In the genomic region with DNA sequence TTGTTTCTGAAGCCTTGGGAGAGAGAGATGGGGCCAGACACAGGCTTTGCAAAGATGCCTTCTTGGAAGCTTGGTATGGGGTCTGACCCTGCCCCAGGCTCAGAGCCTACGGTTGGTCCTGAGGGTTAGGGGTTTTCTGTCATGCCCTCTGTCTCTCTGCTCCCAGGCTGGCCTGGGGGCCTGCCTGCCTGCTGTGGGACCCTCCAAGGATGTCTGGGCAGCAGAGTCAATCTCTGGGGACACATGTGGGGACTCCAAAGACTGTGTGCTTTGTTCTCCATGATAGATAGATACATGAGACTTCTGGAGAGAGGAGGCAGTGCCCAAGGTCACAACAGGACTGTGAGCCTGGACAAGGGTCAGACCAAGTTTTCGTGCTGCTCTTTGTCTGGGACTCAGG, we compare ENCODE assay signal across 24 cellular contexts.
DNase-seq lines count a peak whose midpoint lies in the region; ATAC-seq and TF ChIP-seq lines count a peak whose summit lies in the region.
"Had no signal": no experiment of that assay in that cellular context is flagged by ENCODE, and none has a peak within 500 bp of the region (broad histone marks: within the 10 kb centered on the region; RNA-seq: fewer than 3 reads in every experiment).

No MANE protein-coding gene starts in this region.

- H3K9me1 ChIP-seq in IMR-90 (ENCODE audit: insufficient read depth, low read length) = no peaks in the 10 kb centered on the region

- H3K79me1 ChIP-seq in H9 (ENCODE audit: insufficient read depth, low read depth, low read length, poor library complexity, severe bottlenecking) (no peaks in the 10 kb centered on the region), IMR-90 (ENCODE audit: low read depth in 1 of 2, low read length in 2 of 2) (no peaks in the 10 kb centered on the region), neuronal stem cell (ENCODE audit: low read depth, low read length) (no peaks in the 10 kb centered on the region)

- H3K56ac ChIP-seq in H9 (ENCODE audit: insufficient read length, low read depth, low read length) (no peak overlapping the region), IMR-90 (ENCODE audit: extremely low read depth, insufficient read depth, low read length) (no peak overlapping the region)

- TF ChIP-seq CTCF in H9 (conservative IDR thresholded peaks at IDR 0.05) = no peak
- TF ChIP-seq CTCF in IMR-90 (conservative IDR thresholded peaks at IDR 0.05; ENCODE audit: low read depth, low read length) = no peak

- dilution Hi-C loops in IMR-90 (cut with HindIII; ENCODE audit: low sequenced_read_pairs, unreplicated experiment) = no loop called here

- TF ChIP-seq POLR2A in IMR-90 (IDR thresholded peaks at IDR 0.05; ENCODE audit: low read depth, low read length) = no peak

- H2BK120ac ChIP-seq in H9 (ENCODE audit: low read depth, low read length, poor library complexity, severe bottlenecking) = no peak overlapping the region
- H2BK120ac ChIP-seq in IMR-90 (ENCODE audit: low read depth, low read length) = no peak overlapping the region
- no peak overlapping the region for H2BK120ac ChIP-seq in neuronal stem cell (ENCODE audit: low read depth, low read length)

- no peak overlapping the region for H3K27ac Mint-ChIP-seq in H9
- H3K27ac Mint-ChIP-seq: CD4-positive, alpha-beta T cell; CD8-positive, alpha-beta memory T cell; HFFc6 had no signal

- no peak overlapping the region for H3K4me3 Mint-ChIP-seq in H9
- H3K4me3 Mint-ChIP-seq: CD14-positive monocyte; CD4-positive, alpha-beta T cell; CD8-positive, alpha-beta memory T cell; HFFc6 had no signal

- H3K27me3 Mint-ChIP-seq in H9 (ENCODE audit: low read depth) = peaks cover 8% of the 10 kb centered on the region

- H3K27ac ChIP-seq in H9 (ENCODE audit: insufficient read length, low read depth, low read length) = no peak overlapping the region
- H3K27ac ChIP-seq in IMR-90 (ENCODE audit: insufficient read depth, low read length) = no peak overlapping the region
- H3K27ac ChIP-seq in neuronal stem cell (replicated peaks; ENCODE audit: low read length) = no peak overlapping the region
- H3K27ac ChIP-seq: A549; BLaER1 treated with 17β-estradiol and CSF1 and Interleukin-3, amounts not matched to agents 10 nM and 100 nM; GM23248 had no signal

- H3K27me3 ChIP-seq in H9 (ENCODE audit: insufficient read depth, low read length) (no peaks in the 10 kb centered on the region), IMR-90 (ENCODE audit: control insufficient read depth, insufficient read depth, low read length) (peaks cover 2% of the 10 kb centered on the region), neuronal stem cell (ENCODE audit: control insufficient read depth in 3 of 3, insufficient read depth in 3 of 3, low read depth in 1 of 3, low read length in 3 of 3) (peaks cover 0 to 17% (median 0%) of the 10 kb centered on the region in 3 experiments)
- H3K27me3 ChIP-seq: BLaER1 treated with 17β-estradiol and CSF1 and Interleukin-3, amounts not matched to agents 10 nM and 100 nM had no signal

- no peaks in the 10 kb centered on the region for H4K20me1 ChIP-seq in H9 (ENCODE audit: control insufficient read depth, insufficient read depth, insufficient read length)
- no peaks in the 10 kb centered on the region for H4K20me1 ChIP-seq in IMR-90 (ENCODE audit: insufficient read depth, low read length)
- H4K20me1 ChIP-seq: BLaER1 treated with 17β-estradiol and CSF1 and Interleukin-3, amounts not matched to agents 10 nM and 100 nM had no signal

- peak; percentile 12 for DNase-seq in H9
- DNase-seq in IMR-90 = no peak
- DNase-seq in neuronal stem cell (ENCODE audit: low spot score) = no peak
- no peak for DNase-seq in NCI-H128 (lab: John Stamatoyannopoulos, UW; ENCODE audit: unreplicated experiment)
- DNase-seq in SIG-M5 (lab: John Stamatoyannopoulos, UW) = no peak
- DNase-seq: 8988T; ACHN; AML-193; BE2C; CD4-positive, alpha-beta T cell; CD8-positive, alpha-beta memory T cell; DMS 273 treated with DMSO at 0.1 percent for 48 hours; DMS79; EL; GDM1; GM23248; H7; HFFc6 had no signal

- no peak overlapping the region for H3K4me3 ChIP-seq in IMR-90 (ENCODE audit: insufficient read depth, low read depth, low read length)
- H3K4me3 ChIP-seq in neuronal stem cell (ENCODE audit: low read length in 2 of 2) = no peak overlapping the region
- H3K4me3 ChIP-seq: A549; BLaER1 treated with 17β-estradiol and CSF1 and Interleukin-3, amounts not matched to agents 10 nM and 100 nM; GM12878; GM23248 had no signal

- no peaks in the 10 kb centered on the region for H3K23me2 ChIP-seq in H9 (ENCODE audit: insufficient read length, low read depth, low read length, poor library complexity, severe bottlenecking)

- H2AFZ ChIP-seq in H9 (ENCODE audit: low read length) = no peak overlapping the region
- peak overlapping the region; percentile 28 for H2AFZ ChIP-seq in IMR-90 (replicated peaks; ENCODE audit: low read length, poor library complexity)
- no peak overlapping the region for H2AFZ ChIP-seq in neuronal stem cell (ENCODE audit: low read length)
- H2AFZ ChIP-seq: GM23248 had no signal

- no peak for TF ChIP-seq RAD21 in IMR-90 (IDR thresholded peaks at IDR 0.05; ENCODE audit: low read length)

- CTCF ChIA-PET in IMR-90 (lab: Yijun Ruan, JAX) = no interaction called here

- no peak overlapping the region for H4K91ac ChIP-seq in H9 (ENCODE audit: insufficient read length, low read depth, low read length)
- no peak overlapping the region for H4K91ac ChIP-seq in IMR-90 (ENCODE audit: insufficient read depth, low read depth, low read length)
- H4K91ac ChIP-seq in neuronal stem cell (ENCODE audit: low read depth, low read length, poor library complexity) = no peak overlapping the region

- H3K23ac ChIP-seq in H9 (ENCODE audit: insufficient read length, low read depth, low read length) = no peak overlapping the region
- H3K23ac ChIP-seq in IMR-90 (ENCODE audit: low read depth, low read length) = no peak overlapping the region
- H3K23ac ChIP-seq in neuronal stem cell (ENCODE audit: low read depth, low read length, poor library complexity) = no peak overlapping the region

- no peak overlapping the region for H3T11ph ChIP-seq in H9 (ENCODE audit: low read length)

- POLR2A ChIA-PET in IMR-90 (lab: Charles Lee; ENCODE audit: unreplicated experiment) = no interaction called here

- no peaks in the 10 kb centered on the region for H3K36me3 Mint-ChIP-seq in H9 (ENCODE audit: insufficient read depth in 1 of 3, low read depth in 3 of 3)
- H3K36me3 Mint-ChIP-seq: CD14-positive monocyte; CD8-positive, alpha-beta memory T cell had no signal

- H2BK20ac ChIP-seq in H9 (ENCODE audit: low read depth, low read length, poor library complexity, severe bottlenecking) (no peak overlapping the region), IMR-90 (ENCODE audit: low read depth, low read length) (no peak overlapping the region)

- H2AK5ac ChIP-seq in H9 (ENCODE audit: insufficient read length, low read length) = no peak overlapping the region
- no peak overlapping the region for H2AK5ac ChIP-seq in IMR-90 (ENCODE audit: low read depth, low read length)
- no peak overlapping the region for H2AK5ac ChIP-seq in neuronal stem cell (ENCODE audit: low read depth, low read length)

- H4K8ac ChIP-seq in H9 (replicated peaks; ENCODE audit: insufficient read length, low read depth, low read length) = no peak overlapping the region
- no peak overlapping the region for H4K8ac ChIP-seq in IMR-90 (ENCODE audit: low read depth in 2 of 2, low read length in 2 of 2)
- H4K8ac ChIP-seq in neuronal stem cell (ENCODE audit: low read depth, low read length) = no peak overlapping the region

- H3K4ac ChIP-seq in H9 (ENCODE audit: low read depth, low read length) (no peak overlapping the region), IMR-90 (ENCODE audit: low read depth, low read length) (no peak overlapping the region), neuronal stem cell (ENCODE audit: low read length) (no peak overlapping the region)

- no peaks in the 10 kb centered on the region for H3K79me2 ChIP-seq in H9 (ENCODE audit: insufficient read depth, low read length)

- H3K9ac ChIP-seq in H9 (ENCODE audit: extremely low read depth, insufficient read length, low read length) = no peak overlapping the region
- no peak overlapping the region for H3K9ac ChIP-seq in IMR-90 (ENCODE audit: low read depth, low read length)
- no peak overlapping the region for H3K9ac ChIP-seq in neuronal stem cell (ENCODE audit: low read depth, low read length, poor library complexity)
- H3K9ac ChIP-seq: BLaER1 treated with 17β-estradiol and CSF1 and Interleukin-3, amounts not matched to agents 10 nM and 100 nM; GM23248 had no signal

- H2BK12ac ChIP-seq in H9 (ENCODE audit: insufficient read length, low read depth, low read length) = no peak overlapping the region
- no peak overlapping the region for H2BK12ac ChIP-seq in neuronal stem cell (ENCODE audit: low read length)

- no peak overlapping the region for H2AK9ac ChIP-seq in IMR-90 (replicated peaks; ENCODE audit: low read depth, low read length, poor library complexity)

- ATAC-seq in IMR-90 (ENCODE audit: low read depth) (no peak), HG03442 (IDR thresholded peaks at IDR 0.05; ENCODE audit: unreplicated experiment) (no peak)
- ATAC-seq: A549, GM12878, HCT116 had no signal

- H3K4me1 ChIP-seq in H9 (ENCODE audit: insufficient read depth, low read length) (no peaks in the 10 kb centered on the region), IMR-90 (ENCODE audit: control insufficient read depth, insufficient read depth, low read length) (no peaks in the 10 kb centered on the region), neuronal stem cell (ENCODE audit: control insufficient read depth in 2 of 2, insufficient read depth in 1 of 2, low read depth in 1 of 2, low read length in 2 of 2) (no peaks in the 10 kb centered on the region)
- H3K4me1 ChIP-seq: A549, BE2C had no signal

- H3K4me2 ChIP-seq in H9 (ENCODE audit: insufficient read depth, insufficient read length, low read length) = no peak overlapping the region
- H3K4me2 ChIP-seq in IMR-90 (ENCODE audit: low read depth, low read length) = no peak overlapping the region
- no peak overlapping the region for H3K4me2 ChIP-seq in neuronal stem cell (ENCODE audit: insufficient read depth, low read length, poor library complexity, severe bottlenecking)
- H3K4me2 ChIP-seq: A549; BLaER1 treated with 17β-estradiol and CSF1 and Interleukin-3, amounts not matched to agents 10 nM and 100 nM had no signal

- H2BK5ac ChIP-seq in H9 (ENCODE audit: insufficient read length, low read length) = no peak overlapping the region
- H2BK5ac ChIP-seq in IMR-90 (ENCODE audit: low read depth, low read length, poor library complexity, severe bottlenecking) = no peak overlapping the region
- no peak overlapping the region for H2BK5ac ChIP-seq in neuronal stem cell (ENCODE audit: low read length)

- H3K14ac ChIP-seq in H9 (ENCODE audit: insufficient read depth, low read length) (no peak overlapping the region), IMR-90 (replicated peaks; ENCODE audit: low read depth, low read length) (no peak overlapping the region), neuronal stem cell (ENCODE audit: low read length) (no peak overlapping the region)

- H4K5ac ChIP-seq in H9 (ENCODE audit: insufficient read length, low read depth, low read length) (no peak overlapping the region), IMR-90 (ENCODE audit: low read depth, low read length) (no peak overlapping the region)

- H3K9me3 ChIP-seq in H9 (ENCODE audit: control insufficient read depth, low read depth, low read length) = no peaks in the 10 kb centered on the region
- no peaks in the 10 kb centered on the region for H3K9me3 ChIP-seq in IMR-90 (ENCODE audit: control insufficient read depth, insufficient read depth, low read length)
- peaks cover 0 to 3% of the 10 kb centered on the region in 2 donors for H3K9me3 ChIP-seq in neuronal stem cell (replicated peaks in 1 of 2; ENCODE audit: control insufficient read depth in 2 of 2, insufficient read depth in 1 of 2, low read depth in 1 of 2, low read length in 2 of 2)
- H3K9me3 ChIP-seq: BE2C had no signal

- peaks cover 4 to 7% of the 10 kb centered on the region in 2 experiments for H3K4me1 Mint-ChIP-seq in H9
- H3K4me1 Mint-ChIP-seq: CD14-positive monocyte; CD8-positive, alpha-beta memory T cell had no signal

- H3K18ac ChIP-seq in H9 (ENCODE audit: insufficient read length, low read depth, low read length) = no peak overlapping the region
- no peak overlapping the region for H3K18ac ChIP-seq in IMR-90 (ENCODE audit: low read depth, low read length)
- peak overlapping the region; percentile 45 for H3K18ac ChIP-seq in neuronal stem cell (ENCODE audit: low read length)

- no peaks in the 10 kb centered on the region for H3K36me3 ChIP-seq in IMR-90 (ENCODE audit: control insufficient read depth, insufficient read depth, low read length)
- no peaks in the 10 kb centered on the region for H3K36me3 ChIP-seq in neuronal stem cell (replicated peaks in 1 of 2; ENCODE audit: control insufficient read depth in 2 of 2, insufficient read depth in 2 of 2, low read length in 2 of 2)
- H3K36me3 ChIP-seq: BE2C; BLaER1 treated with 17β-estradiol and CSF1 and Interleukin-3, amounts not matched to agents 10 nM and 100 nM had no signal

- in situ Hi-C loops in IMR-90 (cut with MboI; ENCODE audit: low sequenced_read_pairs) = no loop called here

- no TSS peak for BruUV-seq in IMR-90 (replicated peaks; lab: Mats Ljungman, UMichigan)

- no CpG with 5 or more reads among the region's 2 CpGs for WGBS in H9 (ENCODE audit: extremely low coverage, insufficient read length, low lambda C conversion rate)
- 0% methylated on average over 1 of the region's 2 CpGs; no CpG with 5 or more reads in 1 of the 2 experiments for WGBS in IMR-90 (ENCODE audit: extremely low coverage in 2 of 2, insufficient read length in 1 of 2), 2 experiments
- WGBS in neuronal stem cell (ENCODE audit: extremely low coverage in 2 of 2, insufficient read length in 2 of 2, insufficient replicate concordance in 1 of 2), 2 donors = no CpG with 5 or more reads among the region's 2 CpGs

- H2BK15ac ChIP-seq in H9 (ENCODE audit: low read depth, low read length) (no peak overlapping the region), IMR-90 (ENCODE audit: low read depth, low read length) (no peak overlapping the region), neuronal stem cell (ENCODE audit: low read length) (peak overlapping the region; percentile 42)

- H3K9me3 Mint-ChIP-seq in H9 = no peaks in the 10 kb centered on the region; a peak in 2 of 5 replicates
- H3K9me3 Mint-ChIP-seq: CD4-positive, alpha-beta T cell had no signal

- intact Hi-C loops in IMR-90 (cut with micrococcal nuclease) = no loop called here
